13 cellular contexts compared by ENCODE assay signal in genomic region chr7:96663457-96663856, GRCh38. TPM values are rescaled to one million over a fixed set of nuclear protein-coding genes. Genes with fewer than 3 reads are reported as not detected.
DNase-seq lines count a peak whose midpoint lies in the region; ATAC-seq, FAIRE-seq and TF ChIP-seq lines count a peak whose summit lies in the region.
"Had no signal": no experiment of that assay in that cellular context is flagged by ENCODE, and none has a peak within 500 bp of the region (broad histone marks: within the 10 kb centered on the region; RNA-seq: fewer than 3 reads in every experiment).

No MANE protein-coding gene starts in this region.

- ATAC-seq in GM19455 (IDR thresholded peaks at IDR 0.05; ENCODE audit: unreplicated experiment) (peak; percentile 63), HG03045 (IDR thresholded peaks at IDR 0.05; ENCODE audit: unreplicated experiment) (peak; percentile 84), aorta (ENCODE audit: low FRiP score) (no peak), sciatic nerve (no peak)

- peaks cover 0 to 3% of the 10 kb centered on the region in 2 donors for H3K4me1 ChIP-seq in aorta (ENCODE audit: control insufficient read depth in 1 of 2, insufficient read depth in 2 of 2, low read length in 2 of 2)

- peaks cover 0 to 2% of the 10 kb centered on the region in 2 donors for H3K36me3 ChIP-seq in aorta (ENCODE audit: control insufficient read depth in 1 of 2, insufficient read depth in 2 of 2, low read length in 1 of 2)
- H3K36me3 ChIP-seq: neutrophil had no signal

- intact Hi-C loops in aorta (cut with DNase I), result no loop called here
- intact Hi-C loops in sciatic nerve (cut with DNase I), result no loop called here

- peak; percentile 47 for FAIRE-seq in GM12891 (lab: Jason Lieb, UNC)
- FAIRE-seq: H1 had no signal

- no peak overlapping the region for H3K27ac ChIP-seq in aorta (ENCODE audit: low read depth in 1 of 2, low read length in 2 of 2)
- H3K27ac ChIP-seq: neutrophil had no signal

- H3K9me3 ChIP-seq in aorta (ENCODE audit: control insufficient read depth, low read length), result no peaks in the 10 kb centered on the region
- H3K9me3 ChIP-seq: neutrophil, SK-N-SH had no signal

- DNase-seq in GM12891 (ENCODE audit: insufficient read length, low spot score) (peak; percentile 9), NOMO-1 treated with DMSO at 0.1 percent for 48 hours (lab: John Stamatoyannopoulos, UW; ENCODE audit: unreplicated experiment) (peak; percentile 88), retina (no peak), aorta (no peak), sciatic nerve (ENCODE audit: low spot score) (no peak), NCI-H526 (lab: John Stamatoyannopoulos, UW) (no peak)
- DNase-seq: NCI-H1694 treated with DMSO at 0.1 percent for 48 hours, SK-N-SH had no signal

- 94 to 100% methylated on average over 2 of the region's 2 CpGs for WGBS in aorta, 2 donors

- H3K4me3 ChIP-seq in aorta (ENCODE audit: low read length in 2 of 2), result no peak overlapping the region
- H3K4me3 ChIP-seq: BLaER1 treated with 17β-estradiol and CSF1 and Interleukin-3, amounts not matched to agents 10 nM and 100 nM had no signal

- no peak for TF ChIP-seq POLR2A in GM12891 (IDR thresholded peaks at IDR 0.05; ENCODE audit: low read depth, low read length)

- H3K27me3 ChIP-seq in aorta (ENCODE audit: control insufficient read depth in 1 of 2, insufficient read depth in 2 of 2, low read length in 1 of 2), result no peaks in the 10 kb centered on the region
- H3K27me3 ChIP-seq: BLaER1 treated with 17β-estradiol and CSF1 and Interleukin-3, amounts not matched to agents 10 nM and 100 nM; neutrophil had no signal

TF ChIP-seq in GM12891, 5 proteins besides CTCF, POLR2A, EP300 and RAD21:
- TF ChIP-seq SPI1 (IDR thresholded peaks at IDR 0.05; ENCODE audit: low read depth, low read length), result peak; percentile 74
- TF ChIP-seq POLR2AphosphoS5 (IDR thresholded peaks at IDR 0.05; ENCODE audit: low read depth, low read length), result no peak

RNA-seq across cellular contexts. Expression of gene SEM1, which starts 46.2 kb away (rescaled TPM):
- 196 TPM for polyA plus RNA-seq in GM12891 (2012; ENCODE audit: low read depth, missing spikeins)
- total RNA-seq in aorta (10 to 100 TPM; 41.8 to 45.6 TPM), sciatic nerve (53.7 TPM)
- polyA plus RNA-seq in aorta, result 10 to 100 TPM; 58.4 to 89.8 TPM

Comparison
In these comparisons a context has a peak if more than half of its experiments do, and no peak if none do; other contexts are left out.
1. DNase-seq: peak in GM12891 (single experiment) and NOMO-1 treated with DMSO at 0.1 percent for 48 hours (single experiment); none in retina (single experiment), aorta (0 of 2), sciatic nerve (single experiment) and NCI-H526 (0 of 2).
2. ATAC-seq: peak in GM19455 (single experiment) and HG03045 (single experiment); none in aorta (single experiment) and sciatic nerve (single experiment).